Comparison of ENCODE assay signal across 14 cellular contexts in the genomic region with DNA sequence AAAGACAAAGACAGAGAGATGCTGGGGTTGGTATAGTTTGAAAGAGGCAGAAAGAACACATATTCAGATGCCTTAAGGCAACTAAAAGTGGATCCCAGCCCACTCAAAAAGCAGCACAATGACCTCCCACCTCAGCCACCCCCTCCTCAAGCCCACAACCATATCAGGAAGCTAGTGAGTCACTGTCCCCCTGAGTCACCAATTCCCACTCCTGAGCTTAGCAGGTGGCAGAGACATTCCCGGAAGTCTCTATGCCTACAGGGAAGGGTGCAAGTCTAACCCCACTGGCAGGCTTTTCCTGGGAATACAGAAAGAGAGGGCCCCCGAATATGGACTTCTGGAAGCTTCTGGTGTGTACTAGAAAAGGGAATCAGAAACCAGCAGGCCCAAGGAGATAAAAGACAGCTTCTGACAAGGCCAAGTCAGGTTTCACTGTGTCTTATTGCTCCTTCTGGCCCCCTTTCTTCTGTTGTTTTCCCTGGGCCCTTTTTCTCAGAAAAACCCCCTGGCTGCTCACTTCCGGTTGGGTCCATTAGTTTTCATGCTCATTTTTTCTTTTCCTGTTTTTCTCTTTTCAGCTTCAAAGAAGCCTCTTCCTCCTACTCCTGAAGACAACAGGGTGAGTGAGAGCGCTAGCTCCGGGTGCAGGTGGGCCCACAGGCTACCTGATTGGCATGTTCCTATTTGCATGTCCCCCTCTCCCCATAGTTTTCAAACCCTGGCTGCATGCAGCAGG. TPM values are rescaled to one million over a fixed set of nuclear protein-coding genes. Genes with fewer than 3 reads are reported as not detected.
DNase-seq lines count a peak whose midpoint lies in the region; ATAC-seq lines count a peak whose summit lies in the region.
"Had no signal": no experiment of that assay in that cellular context is flagged by ENCODE, and none has a peak within 500 bp of the region (broad histone marks: within the 10 kb centered on the region; RNA-seq: fewer than 3 reads in every experiment).

No MANE protein-coding gene starts in this region.

- H3K4me1 ChIP-seq in thymus (ENCODE audit: control insufficient read depth, insufficient read depth, low read length), result peaks cover 34% of the 10 kb centered on the region
- peaks cover 5% of the 10 kb centered on the region; the same call in 1 of the 2 replicates for H3K4me1 ChIP-seq in GM23248 (ENCODE audit: insufficient read depth)

- WGBS in thymus, result 19% methylated on average over 5 of the region's 5 CpGs
- WGBS in GM23248 (ENCODE audit: low coverage in 1 of 2, low lambda C conversion rate in 2 of 2, missing lambda C conversion rate in 2 of 2), 2 experiments, result 49 to 52% methylated on average over 5 of the region's 5 CpGs

- DNase-seq in activated naive CD4-positive, alpha-beta T cell treated with Interleukin-2 at 50 U/mL for 16 hours, result peak; percentile 76
- DNase-seq in activated naive CD4-positive, alpha-beta T cell (lab: John Stamatoyannopoulos, UW), result no peak
- peak; percentile 70 to 72 for DNase-seq in activated T-cell treated with anti-CD3 and anti-CD28 coated beads, Interleukin-2, amount 50 U/mL, for 48 hours
- peak; percentile 6 for DNase-seq in myocyte (ENCODE audit: low read depth)
- DNase-seq in GM23248, result no peak
- DNase-seq: GDM1, H7, left cardiac atrium, NCI-H1048, ovary had no signal

- H3K79me2 ChIP-seq in GM23248 (ENCODE audit: insufficient read depth), result no peaks in the 10 kb centered on the region

- H3K36me3 ChIP-seq in thymus (ENCODE audit: control insufficient read depth, insufficient read depth) (peaks cover 90% of the 10 kb centered on the region), GM23248 (ENCODE audit: low read depth) (no peaks in the 10 kb centered on the region)
- H3K36me3 ChIP-seq: ovary had no signal

- H3K4me3 ChIP-seq in thymus (ENCODE audit: low read length) (no peak overlapping the region), GM23248 (no peak overlapping the region)
- H3K4me3 ChIP-seq: ovary had no signal

- no peak overlapping the region for H2AFZ ChIP-seq in GM23248

- H3K27me3 ChIP-seq in thymus (ENCODE audit: control insufficient read depth, insufficient read depth) (no peaks in the 10 kb centered on the region), GM23248 (replicated peaks; ENCODE audit: insufficient read depth) (no peaks in the 10 kb centered on the region)
- H3K27me3 ChIP-seq: ovary had no signal

- no peaks in the 10 kb centered on the region for H3K9me2 ChIP-seq in GM23248 (ENCODE audit: insufficient read depth)

- H4K20me1 ChIP-seq in GM23248 (ENCODE audit: insufficient read depth), result no peaks in the 10 kb centered on the region

- H3K9ac ChIP-seq in GM23248, result no peak overlapping the region

- no peaks in the 10 kb centered on the region for H3K9me3 ChIP-seq in thymus (ENCODE audit: control insufficient read depth)
- H3K9me3 ChIP-seq in GM23248 (ENCODE audit: low read depth), result no peaks in the 10 kb centered on the region
- H3K9me3 ChIP-seq: ovary had no signal

- H3F3A ChIP-seq in GM23248 (ENCODE audit: insufficient read depth), result no peaks in the 10 kb centered on the region

- peak overlapping the region; percentile 77 for H3K27ac ChIP-seq in thymus (ENCODE audit: low read depth)
- no peak overlapping the region for H3K27ac ChIP-seq in GM23248
- H3K27ac ChIP-seq: ovary had no signal

- H3K4me2 ChIP-seq in GM23248 (ENCODE audit: unreplicated experiment), result no peak overlapping the region

- in situ Hi-C loops in GM23248 (cut with MboI), result no loop called here

- ATAC-seq in GM21360 (IDR thresholded peaks at IDR 0.05; ENCODE audit: unreplicated experiment), result no peak
- no peak for ATAC-seq in HG03457 (IDR thresholded peaks at IDR 0.05; ENCODE audit: unreplicated experiment)
- ATAC-seq: left cardiac atrium had no signal

RNA-seq across cellular contexts. Expression of gene ITK, which starts 36.8 kb away (rescaled TPM):
- not detected in 2 replicates for total RNA-seq in myocyte
- polyA plus RNA-seq in myocyte (2012), result not detected
- polyA plus RNA-seq in thymus (92.8 TPM), GM23248 (2016; fragmentation: Nextera tagmentation; extraction: Ambion mirVana) (0.04 TPM in 1 of 2 replicates, not detected in the other)
- total RNA-seq in GM23248 (2014; rRNA removed; shearing (Covaris generic)), result 0.11 TPM in 1 of 2 replicates, not detected in the other
- polyA plus RNA-seq: fibroblast of lung had no signal

RNA-seq across cellular contexts. Expression of gene CYFIP2, which starts 48.5 kb away (rescaled TPM):
- 5.5 and 5.6 TPM in 2 replicates for total RNA-seq in myocyte
- polyA plus RNA-seq in myocyte (2012), result 8.8 TPM
- 102 TPM for polyA plus RNA-seq in thymus
- 1.8 and 5.9 TPM in 2 replicates for total RNA-seq in GM23248 (2014; rRNA removed; shearing (Covaris generic))
- 2.2 and 3.0 TPM in 2 replicates for polyA plus RNA-seq in GM23248 (2016; fragmentation: Nextera tagmentation; extraction: Ambion mirVana)

RNA-seq across cellular contexts. Expression of gene GARIN3, which starts 51.4 kb away (rescaled TPM):
- not detected in 2 replicates for total RNA-seq in myocyte
- polyA plus RNA-seq in myocyte (2012), result not detected
- not detected for polyA plus RNA-seq in thymus
- total RNA-seq in GM23248 (2014; rRNA removed; shearing (Covaris generic)), result not detected in 2 replicates
- not detected in 2 replicates for polyA plus RNA-seq in GM23248 (2016; fragmentation: Nextera tagmentation; extraction: Ambion mirVana)
- total RNA-seq: fibroblast of lung, H7, left cardiac atrium, ovary had no signal
- polyA plus RNA-seq: fibroblast of lung, ovary had no signal

Comparison
In these comparisons a context has a peak if more than half of its experiments do, and no peak if none do; other contexts are left out.
1. DNase-seq: peak in activated naive CD4-positive, alpha-beta T cell treated with Interleukin-2 at 50 U/mL for 16 hours (single experiment), activated T-cell treated with anti-CD3 and anti-CD28 coated beads, Interleukin-2, amount 50 U/mL, for 48 hours (2 of 2) and myocyte (single experiment); none in activated naive CD4-positive, alpha-beta T cell (0 of 4) and GM23248 (single experiment).